Comparison of ENCODE assay signal across 17 cellular contexts in genomic region chr4:108366716-108367115, GRCh38.
DNase-seq lines count a peak whose midpoint lies in the region; ATAC-seq and TF ChIP-seq lines count a peak whose summit lies in the region.
"Had no signal": no experiment of that assay in that cellular context is flagged by ENCODE, and none has a peak within 500 bp of the region (broad histone marks: within the 10 kb centered on the region; RNA-seq: fewer than 3 reads in every experiment).

No MANE protein-coding gene starts in this region.

- no peak overlapping the region for H2AFZ ChIP-seq in DND-41 (ENCODE audit: low read depth, low read length)
- no peak overlapping the region for H2AFZ ChIP-seq in trophoblast cell (ENCODE audit: insufficient read depth, low read length, poor library complexity)

- no peak overlapping the region for H2BK120ac ChIP-seq in trophoblast cell (ENCODE audit: insufficient read depth, low read length, poor library complexity)

- no peak overlapping the region for H3K14ac ChIP-seq in trophoblast cell (ENCODE audit: low read length)

- peaks cover 3% of the 10 kb centered on the region for H3K79me1 ChIP-seq in trophoblast cell (ENCODE audit: low read length)

- DNase-seq in DND-41: no peak
- peak; percentile 0 for DNase-seq in RKO (ENCODE audit: low spot score)
- no peak for DNase-seq in foreskin keratinocyte
- DNase-seq in trophoblast cell: peak; percentile 84 to 92
- DNase-seq in kidney glomerular epithelial cell (lab: John Stamatoyannopoulos, UW): no peak
- DNase-seq in GM03348 (ENCODE audit: low spot score): no peak
- DNase-seq: 8988T; Calu3; CD8-positive, alpha-beta T cell; DMS53; GOT3; H7; HFFc6 had no signal

- no peak overlapping the region for H3K4ac ChIP-seq in trophoblast cell (ENCODE audit: low read depth, low read length)

- H3K4me1 ChIP-seq in DND-41 (ENCODE audit: insufficient read depth, low read length): peaks cover 70% of the 10 kb centered on the region
- peaks cover 3% of the 10 kb centered on the region for H3K4me1 ChIP-seq in foreskin keratinocyte
- H3K4me1 ChIP-seq in trophoblast cell (ENCODE audit: control insufficient read depth in 1 of 2, insufficient read depth in 2 of 2, low read length in 2 of 2): peaks cover 3 to 5% of the 10 kb centered on the region in 2 experiments
- H3K4me1 ChIP-seq: BLaER1 had no signal

- H3K79me2 ChIP-seq in DND-41 (ENCODE audit: insufficient read depth, low read length) (no peaks in the 10 kb centered on the region), trophoblast cell (ENCODE audit: control insufficient read depth, insufficient read depth, low read length, poor library complexity) (no peaks in the 10 kb centered on the region)

- H3K23ac ChIP-seq in trophoblast cell (ENCODE audit: low read length): no peak overlapping the region

- no peak overlapping the region for H4K12ac ChIP-seq in trophoblast cell (ENCODE audit: low read depth, low read length)

- H3K18ac ChIP-seq in trophoblast cell (ENCODE audit: low read length): no peak overlapping the region

- H3K4me3 ChIP-seq in DND-41 (ENCODE audit: low read depth in 1 of 2, low read length in 2 of 2) (no peak overlapping the region), trophoblast cell (ENCODE audit: low read depth, low read length) (no peak overlapping the region)
- H3K4me3 ChIP-seq: BLaER1 had no signal

- H3K9me3 ChIP-seq in DND-41 (ENCODE audit: insufficient read depth, low read length, severe bottlenecking) (no peaks in the 10 kb centered on the region), trophoblast cell (ENCODE audit: insufficient read depth, low read depth, low read length) (no peaks in the 10 kb centered on the region)
- H3K9me3 ChIP-seq: BLaER1 had no signal

- H3K36me3 ChIP-seq in DND-41 (ENCODE audit: insufficient read depth, low read length): no peaks in the 10 kb centered on the region
- no peaks in the 10 kb centered on the region for H3K36me3 ChIP-seq in trophoblast cell (ENCODE audit: control insufficient read depth in 1 of 2, insufficient read depth in 2 of 2, low read length in 2 of 2)
- H3K36me3 ChIP-seq: BLaER1 had no signal

- H2BK12ac ChIP-seq in trophoblast cell (ENCODE audit: low read length): no peak overlapping the region

- no peak overlapping the region for H3K9ac ChIP-seq in DND-41 (ENCODE audit: low read depth, low read length)
- H3K9ac ChIP-seq in trophoblast cell (ENCODE audit: low read length): no peak overlapping the region
- H3K9ac ChIP-seq: BLaER1 had no signal

- no CpG with 5 or more reads among the region's 1 CpG for WGBS in trophoblast cell (ENCODE audit: extremely low coverage, insufficient coverage, insufficient read length)

- no peak overlapping the region for H2BK5ac ChIP-seq in trophoblast cell (ENCODE audit: low read depth, low read length, poor library complexity)

- H2AK5ac ChIP-seq in trophoblast cell (ENCODE audit: low read length): no peak overlapping the region

- H3K4me2 ChIP-seq in DND-41 (ENCODE audit: insufficient read depth, low read length) (no peak overlapping the region), trophoblast cell (ENCODE audit: low read length) (no peak overlapping the region)
- H3K4me2 ChIP-seq: BLaER1 had no signal

- H4K91ac ChIP-seq in trophoblast cell (ENCODE audit: low read depth, low read length): no peak overlapping the region

- H3K27me3 ChIP-seq in DND-41 (ENCODE audit: insufficient read depth, low read length, poor library complexity) (no peaks in the 10 kb centered on the region), foreskin keratinocyte (peaks cover 57% of the 10 kb centered on the region), trophoblast cell (ENCODE audit: insufficient read depth, low read length) (peaks cover 5% of the 10 kb centered on the region)
- H3K27me3 ChIP-seq: BLaER1 had no signal

- peak overlapping the region; percentile 16; the same call in 1 of the 2 replicates for H3K27ac ChIP-seq in DND-41 (ENCODE audit: low read length)
- H3K27ac ChIP-seq in foreskin keratinocyte: no peak overlapping the region
- no peak overlapping the region for H3K27ac ChIP-seq in trophoblast cell (ENCODE audit: low read depth, low read length)
- H3K27ac ChIP-seq: BLaER1 had no signal

- ATAC-seq in DND-41 (ENCODE audit: insufficient read depth, low read depth) (no peak), foreskin keratinocyte (peak; percentile 16), HG02610 (IDR thresholded peaks at IDR 0.05; ENCODE audit: unreplicated experiment) (no peak)
- ATAC-seq: CD8-positive, alpha-beta T cell; HCT116; HepG2 had no signal

- H4K20me1 ChIP-seq in DND-41 (ENCODE audit: insufficient read depth, low read length): no peaks in the 10 kb centered on the region
- H4K20me1 ChIP-seq: BLaER1 had no signal

- H4K8ac ChIP-seq in trophoblast cell (ENCODE audit: low read depth, low read length): no peak overlapping the region

- TF ChIP-seq CTCF in DND-41 (IDR thresholded peaks at IDR 0.05; ENCODE audit: borderline replicate concordance, extremely low read depth, low read length, poor library complexity, severe bottlenecking) (no peak), foreskin keratinocyte (conservative IDR thresholded peaks at IDR 0.05) (no peak)

Comparison
In these comparisons a context has a peak if more than half of its experiments do, and no peak if none do; other contexts are left out.
1. DNase-seq: peak in RKO (single experiment) and trophoblast cell (2 of 2); none in DND-41 (single experiment), foreskin keratinocyte (0 of 2), kidney glomerular epithelial cell (single experiment) and GM03348 (single experiment).